Comparison of ENCODE assay signal across 9 cellular contexts in genomic region chr12:99983721-99984258, GRCh38. TPM values are rescaled to one million over a fixed set of nuclear protein-coding genes. Genes with fewer than 3 reads are reported as not detected.
DNase-seq lines count a peak whose midpoint lies in the region; ATAC-seq and TF ChIP-seq lines count a peak whose summit lies in the region.
"Had no signal": no experiment of that assay in that cellular context is flagged by ENCODE, and none has a peak within 500 bp of the region (broad histone marks: within the 10 kb centered on the region; RNA-seq: fewer than 3 reads in every experiment).

No MANE protein-coding gene starts in this region.

- H3K4me2 ChIP-seq in osteoblast (ENCODE audit: insufficient read depth, low read length), result peak overlapping the region; percentile 70

- peak; percentile 18 for DNase-seq in GM10248 (ENCODE audit: extremely low spot score)
- DNase-seq in NCI-H774 (lab: John Stamatoyannopoulos, UW), result peak; percentile 7
- peak; percentile 69 for DNase-seq in osteoblast (ENCODE audit: insufficient read length, low spot score, missing footprints)
- DNase-seq in amniotic stem cell (lab: John Stamatoyannopoulos, UW), result no peak
- DNase-seq in CD14-positive monocyte (ENCODE audit: low spot score), result no peak
- no peak for DNase-seq in hippocampal formation (lab: John Stamatoyannopoulos, UW)

- peaks cover 45 to 54% (median 51%) of the 10 kb centered on the region in 3 donors for H3K27me3 Mint-ChIP-seq in CD14-positive monocyte (ENCODE audit: low read depth in 3 of 3)

- POLR2A ChIA-PET in GM10248 (lab: Yijun Ruan, JAX), result interaction anchor here (0.6 kb wide), 1 partner anchor 1497 kb away, joined by 3 read pairs; no protein-coding TSS in a partner anchor

- H3K4me1 ChIP-seq in esophagus (ENCODE audit: control insufficient read depth in 2 of 2, insufficient read depth in 2 of 2, low read length in 1 of 2), result no peaks in the 10 kb centered on the region
- H3K4me1 ChIP-seq in osteoblast (ENCODE audit: insufficient read depth, low read length), result peaks cover 5% of the 10 kb centered on the region

- H3K27ac ChIP-seq in esophagus (ENCODE audit: low read depth in 2 of 2, low read length in 1 of 2) (peak overlapping the region; percentile 29 to 53), osteoblast (ENCODE audit: low read depth, low read length) (no peak overlapping the region)
- H3K27ac ChIP-seq: HL-60 had no signal

- CTCF ChIA-PET in GM10248 (lab: Yijun Ruan, JAX), result interaction anchor here (1.4 kb wide), 1 partner anchor 11 kb away, joined by 3 read pairs; no protein-coding TSS in a partner anchor

- TF ChIP-seq CTCF in GM10248 (IDR thresholded peaks at IDR 0.05; ENCODE audit: control extremely low read depth, extremely low read depth, low read depth, missing control alignments), result no peak
- TF ChIP-seq CTCF in osteoblast (IDR thresholded peaks at IDR 0.05; ENCODE audit: extremely low read depth, low read depth, low read length), result no peak
- no peak for TF ChIP-seq CTCF in CD14-positive monocyte (IDR thresholded peaks at IDR 0.05)

- H4K20me1 ChIP-seq in osteoblast (ENCODE audit: insufficient read depth, low read length), result no peaks in the 10 kb centered on the region

- H3K4me1 Mint-ChIP-seq in CD14-positive monocyte, result peaks cover 7% of the 10 kb centered on the region

- no peaks in the 10 kb centered on the region for H3K36me3 Mint-ChIP-seq in CD14-positive monocyte

- H3K36me3 ChIP-seq in esophagus (ENCODE audit: control insufficient read depth in 2 of 2, insufficient read depth in 2 of 2, low read length in 1 of 2) (no peaks in the 10 kb centered on the region), osteoblast (ENCODE audit: insufficient read depth, low read length) (no peaks in the 10 kb centered on the region)

- no peaks in the 10 kb centered on the region for H3K9me3 ChIP-seq in esophagus (ENCODE audit: control insufficient read depth in 2 of 2, insufficient read depth in 1 of 2, low read depth in 1 of 2, low read length in 1 of 2)
- H3K9me3 ChIP-seq in osteoblast (ENCODE audit: low read depth, low read length), result no peaks in the 10 kb centered on the region

- H3K9me3 Mint-ChIP-seq in CD14-positive monocyte, result peaks cover 0 to 16% (median 3%) of the 10 kb centered on the region in 7 donors

- H3K27me3 ChIP-seq in esophagus (ENCODE audit: control insufficient read depth in 1 of 2, insufficient read depth in 2 of 2, low read length in 2 of 2) (no peaks in the 10 kb centered on the region), osteoblast (ENCODE audit: insufficient read depth, low read length) (peaks cover 34% of the 10 kb centered on the region)

- H3K4me3 ChIP-seq in esophagus (ENCODE audit: low read depth in 1 of 2, low read length in 2 of 2), result peak overlapping the region; percentile 57 to 76
- peak overlapping the region; percentile 71 for H3K4me3 ChIP-seq in osteoblast (ENCODE audit: insufficient read depth, low read length)

- ATAC-seq in HG02798 (IDR thresholded peaks at IDR 0.05; ENCODE audit: poor library complexity, unreplicated experiment), result no peak

- peak overlapping the region in 1 of 2 donors; percentile 84 for H3K4me3 Mint-ChIP-seq in CD14-positive monocyte

- no peak overlapping the region for H2AFZ ChIP-seq in osteoblast (ENCODE audit: low read length)

- H3K79me2 ChIP-seq in osteoblast (ENCODE audit: insufficient read depth, low read length), result no peaks in the 10 kb centered on the region

- intact Hi-C loops in CD14-positive monocyte (cut with micrococcal nuclease), result no loop called here

- 8 to 13% methylated on average over 15 to 16 of the region's 16 CpGs for WGBS in esophagus, 2 donors

- H3K27ac Mint-ChIP-seq in CD14-positive monocyte, result no peak overlapping the region

RNA-seq across cellular contexts. Expression of gene ANKS1B, which starts 0.9 kb away (rescaled TPM):
- polyA plus RNA-seq in esophagus (1 to 10 TPM in 1 of 2 donors, under 1 TPM in 1; 0.85 to 1.0 TPM), CD14-positive monocyte (not detected)
- 2.2 and 2.4 TPM in 2 replicates for total RNA-seq in osteoblast

Comparison
In these comparisons a context has a peak if more than half of its experiments do, and no peak if none do; other contexts are left out.
1. DNase-seq: peak in GM10248 (single experiment), NCI-H774 (single experiment) and osteoblast (single experiment); none in amniotic stem cell (single experiment), CD14-positive monocyte (single experiment) and hippocampal formation (0 of 2).